In the genomic region with DNA sequence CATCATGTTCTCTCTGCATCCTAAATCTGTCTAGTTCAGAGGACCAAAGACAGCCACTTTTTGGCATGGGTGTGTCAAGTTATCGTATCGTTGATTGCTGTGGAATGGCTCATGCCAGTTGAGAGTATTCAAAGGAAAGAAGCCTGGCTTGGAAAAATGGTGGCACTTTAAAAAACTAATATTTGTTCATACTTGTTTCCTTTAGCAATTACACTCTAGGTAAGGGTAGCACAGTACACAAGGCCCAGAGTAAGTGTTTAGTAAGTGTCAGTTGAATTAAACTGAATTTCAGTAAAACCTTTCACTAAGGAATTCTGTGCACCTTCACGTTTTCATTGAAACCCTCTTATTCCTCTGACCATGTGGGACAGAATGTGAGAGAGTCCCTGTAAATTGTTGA, we compare ENCODE assay signal across 22 cellular contexts.
DNase-seq lines count a peak whose midpoint lies in the region; ATAC-seq, FAIRE-seq and TF ChIP-seq lines count a peak whose summit lies in the region.
"Had no signal": no experiment of that assay in that cellular context is flagged by ENCODE, and none has a peak within 500 bp of the region (broad histone marks: within the 10 kb centered on the region; RNA-seq: fewer than 3 reads in every experiment).

No MANE protein-coding gene starts in this region.

- intact Hi-C loops in left lung (cut with DNase I) = no loop called here
- intact Hi-C loops in thyroid gland (cut with DNase I) = no loop called here

- no peak for TF ChIP-seq CTCF in bronchial epithelial cell (IDR thresholded peaks at IDR 0.05; ENCODE audit: insufficient read depth, low read length, severe bottlenecking)
- TF ChIP-seq CTCF in left lung (IDR thresholded peaks at IDR 0.05) = no peak
- TF ChIP-seq CTCF in thyroid gland (IDR thresholded peaks at IDR 0.05) = no peak

- DNase-seq in bronchial epithelial cell (ENCODE audit: low read depth) (no peak), left lung (no peak), thyroid gland (no peak), NCI-H2196 treated with DMSO at 0.1 percent for 48 hours (lab: John Stamatoyannopoulos, UW; ENCODE audit: unreplicated experiment) (no peak), NCI-H748 treated with DMSO at 0.1 percent for 48 hours (lab: John Stamatoyannopoulos, UW) (no peak), glomerular visceral epithelial cell (ENCODE audit: extremely low spot score) (no peak), NCI-H226 (no peak)
- DNase-seq: 8988T; AML-193; Caco-2; Calu3; CD4-positive, alpha-beta T cell; CD8-positive, alpha-beta T cell; GF-D8 had no signal

- no peak overlapping the region for H3K4me3 ChIP-seq in HUES6 (ENCODE audit: low read depth, low read length)
- H3K4me3 ChIP-seq in bronchial epithelial cell (ENCODE audit: low read depth, low read length) = no peak overlapping the region
- H3K4me3 ChIP-seq in left lung = no peak overlapping the region
- H3K4me3 ChIP-seq in thyroid gland (replicated peaks in 1 of 3) = no peak overlapping the region
- H3K4me3 ChIP-seq: BLaER1 treated with 17β-estradiol and CSF1 and Interleukin-3, amounts not matched to agents 10 nM and 100 nM had no signal

- H3K9me3 ChIP-seq in HUES6 (ENCODE audit: control insufficient read depth, insufficient read depth, low read depth, low read length) (no peaks in the 10 kb centered on the region), left lung (no peaks in the 10 kb centered on the region), thyroid gland (no peaks in the 10 kb centered on the region)
- H3K9me3 ChIP-seq: Caco-2 had no signal

- no peaks in the 10 kb centered on the region for H3K27me3 ChIP-seq in HUES6 (ENCODE audit: control insufficient read depth, insufficient read depth, low read length)
- no peaks in the 10 kb centered on the region for H3K27me3 ChIP-seq in bronchial epithelial cell (ENCODE audit: control insufficient read depth, insufficient read depth, low read length)
- H3K27me3 ChIP-seq in left lung = no peaks in the 10 kb centered on the region
- H3K27me3 ChIP-seq in thyroid gland = no peaks in the 10 kb centered on the region
- H3K27me3 ChIP-seq: BLaER1 treated with 17β-estradiol and CSF1 and Interleukin-3, amounts not matched to agents 10 nM and 100 nM had no signal

- peaks cover 60% of the 10 kb centered on the region for H3K36me3 ChIP-seq in HUES6 (ENCODE audit: control insufficient read depth, insufficient read depth, low read length)
- no peaks in the 10 kb centered on the region for H3K36me3 ChIP-seq in bronchial epithelial cell (ENCODE audit: control insufficient read depth, insufficient read depth, low read length)
- H3K36me3 ChIP-seq in left lung = peaks cover 0 to 59% of the 10 kb centered on the region in 2 donors
- H3K36me3 ChIP-seq in thyroid gland = peaks cover 0 to 12% of the 10 kb centered on the region in 2 donors

- H3K27ac ChIP-seq in HUES6 (ENCODE audit: low read depth, low read length) (no peak overlapping the region), left lung (no peak overlapping the region), thyroid gland (peak overlapping the region in 2 of 3 donors; percentile 34 to 39)
- H3K27ac ChIP-seq: BLaER1 treated with 17β-estradiol and CSF1 and Interleukin-3, amounts not matched to agents 10 nM and 100 nM; C4-2B had no signal

- H3K4me1 ChIP-seq in HUES6 (ENCODE audit: control insufficient read depth, insufficient read depth, low read length) (0 out of 2 replicates have a peak, but pooled peaks cover 5% of the 10 kb centered on the region), left lung (no peaks in the 10 kb centered on the region), thyroid gland (peaks cover 16 to 21% of the 10 kb centered on the region in 2 donors)
- H3K4me1 ChIP-seq: Caco-2 had no signal

- H3K9ac ChIP-seq in HUES6 (ENCODE audit: low read length) = peak overlapping the region; percentile 30
- H3K9ac ChIP-seq: BLaER1 treated with 17β-estradiol and CSF1 and Interleukin-3, amounts not matched to agents 10 nM and 100 nM had no signal

- 55 to 58% methylated on average over 3 of the region's 3 CpGs for WGBS in thyroid gland, 2 donors

- no peak for TF ChIP-seq POLR2A in thyroid gland (IDR thresholded peaks at IDR 0.05)

- ATAC-seq in left lung = peak; percentile 74
- ATAC-seq: CD8-positive, alpha-beta T cell had no signal

- peak; percentile 64 for FAIRE-seq in bronchial epithelial cell (lab: Jason Lieb, UNC)
- FAIRE-seq: A204.1, D721Med, G401.6, GM12891, GM19239 had no signal

Comparison
In these comparisons a context has a peak if more than half of its experiments do, and no peak if none do; other contexts are left out.
1. H3K27ac ChIP-seq: peak in thyroid gland (2 of 3); none in HUES6 (single experiment) and left lung (0 of 2).